ENCODE assay signal across 8 cellular contexts in genomic region chr22:44620129-44620840, GRCh38.
DNase-seq lines count a peak whose midpoint lies in the region; ATAC-seq and TF ChIP-seq lines count a peak whose summit lies in the region.

No MANE protein-coding gene starts in this region.

- no peaks in the 10 kb centered on the region for H3K36me3 ChIP-seq in effector memory CD4-positive, alpha-beta T cell (ENCODE audit: control insufficient read depth, insufficient read depth, low read length)
- H3K36me3 ChIP-seq in naive thymus-derived CD4-positive, alpha-beta T cell (ENCODE audit: control insufficient read depth in 2 of 3, insufficient read depth in 3 of 3, low read length in 3 of 3) = no peaks in the 10 kb centered on the region

- no peaks in the 10 kb centered on the region for H3K27me3 Mint-ChIP-seq in CD4-positive, alpha-beta T cell
- peaks cover 2% of the 10 kb centered on the region for H3K27me3 Mint-ChIP-seq in activated CD4-positive, alpha-beta memory T cell treated with anti-CD3 and anti-CD28 coated beads, Interleukin-2, amount 10 ng/mL, durations not matched to agents 7 days and 5 days
- H3K27me3 Mint-ChIP-seq in naive thymus-derived CD4-positive, alpha-beta T cell = peaks cover 0 to 4% (median 0%) of the 10 kb centered on the region in 5 donors

- no peaks in the 10 kb centered on the region for H3K27me3 ChIP-seq in CD4-positive, alpha-beta T cell (ENCODE audit: control insufficient read depth, insufficient read depth, low read length)
- no peaks in the 10 kb centered on the region for H3K27me3 ChIP-seq in effector memory CD4-positive, alpha-beta T cell (replicated peaks; ENCODE audit: control insufficient read depth, insufficient read depth, low read length, poor library complexity, severe bottlenecking)
- no peaks in the 10 kb centered on the region for H3K27me3 ChIP-seq in naive thymus-derived CD4-positive, alpha-beta T cell (ENCODE audit: control insufficient read depth in 2 of 2, insufficient read depth in 2 of 2, low read length in 2 of 2)

- no peaks in the 10 kb centered on the region for H3K4me1 Mint-ChIP-seq in CD4-positive, alpha-beta T cell (ENCODE audit: low read depth)
- H3K4me1 Mint-ChIP-seq in activated CD4-positive, alpha-beta memory T cell treated with anti-CD3 and anti-CD28 coated beads, Interleukin-2, amount 10 ng/mL, durations not matched to agents 7 days and 5 days = peaks cover 4% of the 10 kb centered on the region
- H3K4me1 Mint-ChIP-seq in naive thymus-derived CD4-positive, alpha-beta T cell = peaks cover 0 to 10% (median 6%) of the 10 kb centered on the region in 7 donors

- DNase-seq in CD4-positive, alpha-beta T cell = peak; percentile 73 to 91 (median 81)
- DNase-seq in NCI-H146 (lab: John Stamatoyannopoulos, UW) = peak; percentile 89
- peak; percentile 90 for DNase-seq in activated CD4-positive, alpha-beta memory T cell treated with anti-CD3 and anti-CD28 coated beads, Interleukin-2, amount 10 ng/mL, durations not matched to agents 7 days and 5 days
- peak; percentile 79 to 81 (median 79) for DNase-seq in effector memory CD4-positive, alpha-beta T cell
- DNase-seq in naive thymus-derived CD4-positive, alpha-beta T cell = peak; percentile 68 to 90 (median 83)
- peak; percentile 62 to 86 (median 74) for DNase-seq in stimulated activated naive CD4-positive, alpha-beta T cell (lab: John Stamatoyannopoulos, UW)

- peaks cover under 1% of the 10 kb centered on the region for H3K9me3 ChIP-seq in CD4-positive, alpha-beta T cell (ENCODE audit: control insufficient read depth, low read length)
- no peaks in the 10 kb centered on the region for H3K9me3 ChIP-seq in effector memory CD4-positive, alpha-beta T cell (ENCODE audit: control insufficient read depth, low read length)
- H3K9me3 ChIP-seq in naive thymus-derived CD4-positive, alpha-beta T cell (ENCODE audit: control insufficient read depth in 2 of 3, low read length in 3 of 3) = peaks cover 0 to 3% (median 0%) of the 10 kb centered on the region in 3 experiments

- H3K4me3 Mint-ChIP-seq in CD4-positive, alpha-beta T cell = no peak overlapping the region
- H3K4me3 Mint-ChIP-seq in activated CD4-positive, alpha-beta memory T cell treated with anti-CD3 and anti-CD28 coated beads, Interleukin-2, amount 10 ng/mL, durations not matched to agents 7 days and 5 days = no peak overlapping the region
- no peak overlapping the region for H3K4me3 Mint-ChIP-seq in naive thymus-derived CD4-positive, alpha-beta T cell

- no peak for TF ChIP-seq CTCF in CD4-positive, alpha-beta T cell (IDR thresholded peaks at IDR 0.05)

- H3K27ac Mint-ChIP-seq in CD4-positive, alpha-beta T cell = no peak overlapping the region
- H3K27ac Mint-ChIP-seq in activated CD4-positive, alpha-beta memory T cell treated with anti-CD3 and anti-CD28 coated beads, Interleukin-2, amount 10 ng/mL, durations not matched to agents 7 days and 5 days = no peak overlapping the region
- peak overlapping the region in 2 of 9 donors; percentile 87 to 97 for H3K27ac Mint-ChIP-seq in naive thymus-derived CD4-positive, alpha-beta T cell

- peaks cover 13% of the 10 kb centered on the region for H3K4me1 ChIP-seq in effector memory CD4-positive, alpha-beta T cell (ENCODE audit: control insufficient read depth, insufficient read depth, low read length, poor library complexity, severe bottlenecking)
- H3K4me1 ChIP-seq in naive thymus-derived CD4-positive, alpha-beta T cell (ENCODE audit: control insufficient read depth in 2 of 2, insufficient read depth in 2 of 2, low read length in 2 of 2) = peaks cover 6 to 12% of the 10 kb centered on the region in 2 donors

- POLR2A ChIA-PET in CD4-positive, alpha-beta T cell (lab: Charles Lee) = no interaction called here
- POLR2A ChIA-PET in activated CD4-positive, alpha-beta memory T cell treated with anti-CD3 and anti-CD28 coated beads, Interleukin-2, amount 10 ng/mL, durations not matched to agents 7 days and 5 days (lab: Charles Lee) = no interaction called here
- POLR2A ChIA-PET in naive thymus-derived CD4-positive, alpha-beta T cell (lab: Charles Lee) = no interaction called here

- CTCF ChIA-PET in CD4-positive, alpha-beta T cell (lab: Charles Lee) = no interaction called here
- CTCF ChIA-PET in activated CD4-positive, alpha-beta memory T cell treated with anti-CD3 and anti-CD28 coated beads, Interleukin-2, amount 10 ng/mL, durations not matched to agents 7 days and 5 days (lab: Charles Lee) = no interaction called here
- CTCF ChIA-PET in naive thymus-derived CD4-positive, alpha-beta T cell (lab: Charles Lee) = no interaction called here

- H3K9me3 Mint-ChIP-seq in CD4-positive, alpha-beta T cell = no peaks in the 10 kb centered on the region
- peaks cover 2% of the 10 kb centered on the region for H3K9me3 Mint-ChIP-seq in activated CD4-positive, alpha-beta memory T cell treated with anti-CD3 and anti-CD28 coated beads, Interleukin-2, amount 10 ng/mL, durations not matched to agents 7 days and 5 days
- H3K9me3 Mint-ChIP-seq in naive thymus-derived CD4-positive, alpha-beta T cell = peaks cover 0 to 5% (median 0%) of the 10 kb centered on the region in 11 donors

- H3K4me3 ChIP-seq in effector memory CD4-positive, alpha-beta T cell (ENCODE audit: insufficient read depth, low read depth, low read length, poor library complexity, severe bottlenecking) = peak overlapping the region; percentile 35
- no peak overlapping the region for H3K4me3 ChIP-seq in naive thymus-derived CD4-positive, alpha-beta T cell (ENCODE audit: low read length)

- intact Hi-C loops in CD4-positive, alpha-beta T cell (cut with DNase I, micrococcal nuclease) = loop anchor here (1.0 to 10.0 kb wide), 6 partner anchors 49 to 735 kb away; partner anchors contain the start of genes PARVG (in 2 of the 2) and RTL6 (in 1 of the 2)
- intact Hi-C loops in naive thymus-derived CD4-positive, alpha-beta T cell (cut with micrococcal nuclease) = loop anchor here (1.0 to 2.0 kb wide), 2 partner anchors 49 to 439 kb away; no protein-coding TSS in a partner anchor

- ATAC-seq in CD4-positive, alpha-beta T cell (ENCODE audit: poor library complexity) = peak; percentile 83
- ATAC-seq in naive thymus-derived CD4-positive, alpha-beta T cell = peak; percentile 88
- ATAC-seq in GM19455 (IDR thresholded peaks at IDR 0.05; ENCODE audit: unreplicated experiment) (no peak), HG02885 (IDR thresholded peaks at IDR 0.05; ENCODE audit: poor library complexity, unreplicated experiment) (no peak)

- no peak overlapping the region for H3K27ac ChIP-seq in CD4-positive, alpha-beta T cell (ENCODE audit: low read depth, low read length)
- H3K27ac ChIP-seq in effector memory CD4-positive, alpha-beta T cell (ENCODE audit: insufficient read depth, low read length, poor library complexity, severe bottlenecking) = peak overlapping the region; percentile 26
- H3K27ac ChIP-seq in naive thymus-derived CD4-positive, alpha-beta T cell (ENCODE audit: low read depth, low read length) = peak overlapping the region; percentile 44

- H3K36me3 Mint-ChIP-seq in CD4-positive, alpha-beta T cell (ENCODE audit: low read depth) = no peaks in the 10 kb centered on the region
- H3K36me3 Mint-ChIP-seq in activated CD4-positive, alpha-beta memory T cell treated with anti-CD3 and anti-CD28 coated beads, Interleukin-2, amount 10 ng/mL, durations not matched to agents 7 days and 5 days (ENCODE audit: low read depth) = no peaks in the 10 kb centered on the region
- H3K36me3 Mint-ChIP-seq in naive thymus-derived CD4-positive, alpha-beta T cell = no peaks in the 10 kb centered on the region

Comparison
In these comparisons a context has a peak if more than half of its experiments do, and no peak if none do; other contexts are left out.
1. ATAC-seq: peak in CD4-positive, alpha-beta T cell (single experiment) and naive thymus-derived CD4-positive, alpha-beta T cell (single experiment); none in GM19455 (single experiment) and HG02885 (single experiment).
2. Peak in every context shown above with its lines, with median percentiles within 50 percentile points of each other: DNase-seq.